8 cellular contexts compared by ENCODE assay signal in genomic region chrX:21985332-21985777, GRCh38. TPM values are rescaled to one million over a fixed set of nuclear protein-coding genes. Genes with fewer than 3 reads are reported as not detected.
DNase-seq lines count a peak whose midpoint lies in the region; ATAC-seq and TF ChIP-seq lines count a peak whose summit lies in the region.

No MANE protein-coding gene starts in this region.

- H3K9me3 Mint-ChIP-seq in activated naive CD4-positive, alpha-beta T cell treated with anti-CD3 and anti-CD28 coated beads for 36 hours, result no peaks in the 10 kb centered on the region

- peaks cover 22% of the 10 kb centered on the region for H3K36me3 Mint-ChIP-seq in activated naive CD4-positive, alpha-beta T cell treated with anti-CD3 and anti-CD28 coated beads for 36 hours (ENCODE audit: low read depth)

- peak overlapping the region in 1 of 2 experiments; percentile 8; a peak in 1 of 4 replicates for H3K27ac ChIP-seq in SK-N-SH (ENCODE audit: low read depth in 2 of 2, low read length in 1 of 2)

- H3K27me3 Mint-ChIP-seq in activated naive CD4-positive, alpha-beta T cell treated with anti-CD3 and anti-CD28 coated beads for 36 hours (ENCODE audit: low read depth), result no peaks in the 10 kb centered on the region

- peaks cover 4% of the 10 kb centered on the region; the same call in 1 of the 2 replicates for H4K20me1 ChIP-seq in SK-N-SH (ENCODE audit: insufficient read depth)

- peak; percentile 77 for DNase-seq in NB4 (ENCODE audit: low read depth)
- peak; percentile 80 for DNase-seq in SK-N-SH
- DNase-seq in activated naive CD4-positive, alpha-beta T cell treated with anti-CD3 and anti-CD28 coated beads for 36 hours, result peak; percentile 77
- peak; percentile 70 for DNase-seq in glomerular endothelial cell (ENCODE audit: extremely low read depth, low read depth, low spot score)
- DNase-seq in posterior cingulate gyrus, result peak in 6 of 10 donors; percentile 37 to 77 (median 54)
- DNase-seq in NK-92 (lab: John Stamatoyannopoulos, UW; ENCODE audit: unreplicated experiment), result no peak

- no peak overlapping the region for H3K4me3 Mint-ChIP-seq in activated naive CD4-positive, alpha-beta T cell treated with anti-CD3 and anti-CD28 coated beads for 36 hours

- H3K36me3 ChIP-seq in SK-N-SH (replicated peaks in 1 of 2; ENCODE audit: control insufficient read depth in 1 of 2, insufficient read depth in 2 of 2, low read length in 1 of 2), result peaks cover 17 to 49% of the 10 kb centered on the region in 2 experiments

- H3K4me1 Mint-ChIP-seq in activated naive CD4-positive, alpha-beta T cell treated with anti-CD3 and anti-CD28 coated beads for 36 hours (ENCODE audit: low read depth), result peaks cover 14% of the 10 kb centered on the region

- peak overlapping the region; percentile 8 for H3K27ac Mint-ChIP-seq in activated naive CD4-positive, alpha-beta T cell treated with anti-CD3 and anti-CD28 coated beads for 36 hours

- H3F3A ChIP-seq in SK-N-SH (replicated peaks; ENCODE audit: insufficient read depth), result peaks cover 37% of the 10 kb centered on the region

- no peak overlapping the region for H3K4me2 ChIP-seq in SK-N-SH

- TF ChIP-seq EP300 in SK-N-SH (IDR thresholded peaks at IDR 0.05; ENCODE audit: borderline replicate concordance in 1 of 2, low read depth in 1 of 2, low read length in 1 of 2), result no peak

- no peak overlapping the region for H2AFZ ChIP-seq in SK-N-SH (ENCODE audit: low read depth)

- no peaks in the 10 kb centered on the region for H3K9me3 ChIP-seq in SK-N-SH

- POLR2A ChIA-PET in SK-N-SH (lab: Yijun Ruan, JAX), result no interaction called here

- TF ChIP-seq RAD21 in SK-N-SH (IDR thresholded peaks at IDR 0.05; ENCODE audit: low read length), result peak; percentile 95

- no peaks in the 10 kb centered on the region for H3K27me3 ChIP-seq in SK-N-SH (ENCODE audit: insufficient read depth)

- H3K4me1 ChIP-seq in SK-N-SH (ENCODE audit: control insufficient read depth in 1 of 2, insufficient read depth in 2 of 2, low read depth in 1 of 2, low read length in 1 of 2), result no peaks in the 10 kb centered on the region

- TF ChIP-seq CTCF in GM12874 (IDR thresholded peaks at IDR 0.05; ENCODE audit: insufficient read depth, low read depth, low read length), result peak; percentile 61
- peak; percentile 76 for TF ChIP-seq CTCF in NB4 (IDR thresholded peaks at IDR 0.05; ENCODE audit: low read depth, low read length)
- TF ChIP-seq CTCF in SK-N-SH (IDR thresholded peaks at IDR 0.05), result peak; percentile 99

- no peak overlapping the region for H3K9ac ChIP-seq in SK-N-SH

- 8% methylated on average over 3 of the region's 3 CpGs for WGBS in SK-N-SH (ENCODE audit: low lambda C conversion rate)

- no peaks in the 10 kb centered on the region for H3K9me2 ChIP-seq in SK-N-SH

- intact Hi-C loops in activated naive CD4-positive, alpha-beta T cell treated with anti-CD3 and anti-CD28 coated beads for 36 hours (cut with micrococcal nuclease), result loop anchor here (1.0 to 10.0 kb wide), 6 partner anchors 81 to 1677 kb away; partner anchors contain the start of gene KLHL34
- intact Hi-C loops in posterior cingulate gyrus (cut with DNase I), result loop anchor here (5.0 kb wide), 1 partner anchor 207 kb away; no protein-coding TSS in a partner anchor

- H3K4me3 ChIP-seq in NB4 (ENCODE audit: low read depth, low read length) (no peak overlapping the region), SK-N-SH (ENCODE audit: low read depth in 2 of 2, low read length in 1 of 2) (no peak overlapping the region)

- no peak for TF ChIP-seq POLR2A in NB4 (IDR thresholded peaks at IDR 0.05; ENCODE audit: extremely low read depth, insufficient read length)

- CTCF ChIA-PET in SK-N-SH (lab: Yijun Ruan, JAX), result interaction anchor here (0.6 to 3.0 kb wide), 65 partner anchors 8 to 1917 kb away, joined by 3 to 43 read pairs (median 4); partner anchors contain the start of gene MBTPS2
- CTCF ChIA-PET in activated naive CD4-positive, alpha-beta T cell treated with anti-CD3 and anti-CD28 coated beads for 36 hours (lab: Charles Lee), result interaction anchor here (0.6 to 2.5 kb wide), 26 partner anchors 9 to 1332 kb away, joined by 3 to 27 read pairs (median 4); no protein-coding TSS in a partner anchor

- ATAC-seq in HG02588 (IDR thresholded peaks at IDR 0.05; ENCODE audit: unreplicated experiment), result peak; percentile 70

- H3K79me2 ChIP-seq in SK-N-SH (ENCODE audit: insufficient read depth), result peaks cover 10% of the 10 kb centered on the region

TF ChIP-seq in SK-N-SH, 30 proteins besides CTCF, POLR2A, EP300 and RAD21:
- TF ChIP-seq SMC3 (IDR thresholded peaks at IDR 0.05; ENCODE audit: low read depth, low read length) (peak; percentile 93), USF2 (IDR thresholded peaks at IDR 0.05; ENCODE audit: borderline replicate concordance, low read depth, low read length) (no peak), CHD2 (IDR thresholded peaks at IDR 0.05; ENCODE audit: low read length, partially characterized antibody) (peak; percentile 28), TCF12 (IDR thresholded peaks at IDR 0.05) (0 out of 2 replicates have a peak, but pooled peaks have one; percentile 5), FOSL2 (IDR thresholded peaks at IDR 0.05; ENCODE audit: borderline replicate concordance, low read depth) (no peak), YY1 (IDR thresholded peaks at IDR 0.05; ENCODE audit: low read depth) (no peak)

RNA-seq across cellular contexts. Expression of gene SMS, which starts 44.8 kb away (rescaled TPM):
- 86.9 and 116 TPM in 2 replicates for polyA plus RNA-seq in SK-N-SH (2012; rRNA removed)
- polyA plus RNA-seq in SK-N-SH (2012; cell fraction: cytosol; rRNA removed), result 134 and 161 TPM in 2 replicates
- 45.9 and 53.9 TPM in 2 replicates for polyA plus RNA-seq in SK-N-SH (2012; cell fraction: nucleus; rRNA removed)
- total RNA-seq in activated naive CD4-positive, alpha-beta T cell treated with anti-CD3 and anti-CD28 coated beads for 36 hours, result 100 to 1,000 TPM; 148 to 156 TPM
- total RNA-seq in glomerular endothelial cell, result 74.2 and 120 TPM in 2 replicates

RNA-seq across cellular contexts. Expression of gene PHEX, which starts 46.8 kb away (rescaled TPM):
- polyA plus RNA-seq in SK-N-SH (2012; rRNA removed), result 0.35 and 0.41 TPM in 2 replicates
- polyA plus RNA-seq in SK-N-SH (2012; cell fraction: cytosol; rRNA removed), result 0.51 and 0.53 TPM in 2 replicates
- polyA plus RNA-seq in SK-N-SH (2012; cell fraction: nucleus; rRNA removed), result 0.33 and 0.52 TPM in 2 replicates
- under 1 TPM; 0.31 to 0.64 TPM for total RNA-seq in activated naive CD4-positive, alpha-beta T cell treated with anti-CD3 and anti-CD28 coated beads for 36 hours
- 0.41 and 1.2 TPM in 2 replicates for total RNA-seq in glomerular endothelial cell
